In the genomic region with DNA sequence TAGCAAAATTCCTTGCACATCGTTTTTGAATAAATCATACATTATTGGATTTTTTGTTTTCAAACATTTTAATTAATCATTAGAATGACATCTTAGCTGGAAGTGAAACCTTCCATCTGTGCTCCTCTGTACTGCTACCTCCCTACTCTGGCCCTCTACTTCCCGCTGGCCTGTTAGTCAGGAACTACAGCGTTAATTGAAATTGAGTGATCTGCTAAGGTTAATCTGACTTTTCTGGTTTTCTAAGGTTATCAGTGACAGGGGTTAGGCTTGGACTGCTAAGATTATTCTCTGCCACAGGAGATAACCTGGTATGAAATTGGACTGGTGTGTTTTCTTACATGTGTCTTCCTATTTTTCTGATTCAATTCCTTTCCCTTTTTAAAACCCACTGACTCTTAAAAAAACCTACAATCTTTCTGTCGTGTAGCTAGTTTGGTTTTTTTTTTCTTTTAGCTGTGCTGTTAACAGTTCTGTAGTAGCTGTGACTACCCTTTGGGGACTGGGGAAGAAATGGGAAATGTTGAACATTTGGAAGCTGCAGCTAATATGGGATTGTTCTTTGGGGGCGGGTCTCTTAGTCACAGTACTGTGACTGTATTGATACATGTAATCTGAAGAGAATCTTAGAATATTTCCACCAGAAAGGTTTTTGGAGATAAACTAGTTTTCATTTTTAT, we compare ENCODE assay signal across 14 cellular contexts. TPM values are rescaled to one million over a fixed set of nuclear protein-coding genes. Genes with fewer than 3 reads are reported as not detected.
DNase-seq lines count a peak whose midpoint lies in the region; ATAC-seq and TF ChIP-seq lines count a peak whose summit lies in the region.
"Had no signal": no experiment of that assay in that cellular context is flagged by ENCODE, and none has a peak within 500 bp of the region (broad histone marks: within the 10 kb centered on the region; RNA-seq: fewer than 3 reads in every experiment).

No MANE protein-coding gene starts in this region.

- no peak overlapping the region for H3K23ac ChIP-seq in mesenchymal stem cell (ENCODE audit: low read length in 2 of 2)

- H3K27ac ChIP-seq in CD4-positive, CD25-positive, alpha-beta regulatory T cell (ENCODE audit: insufficient read depth, low read length, poor library complexity, severe bottlenecking), result no peak overlapping the region
- H3K27ac ChIP-seq in GM23248, result no peak overlapping the region
- H3K27ac ChIP-seq in mesenchymal stem cell (ENCODE audit: low read length, poor library complexity, severe bottlenecking), result no peak overlapping the region
- H3K27ac ChIP-seq in adrenal gland, result no peak overlapping the region
- H3K27ac ChIP-seq in gastrocnemius medialis, result no peak overlapping the region

- DNase-seq in CD4-positive, CD25-positive, alpha-beta regulatory T cell, result no peak
- DNase-seq in GM23248 (peak; percentile 33), mesenchymal stem cell (no peak), adrenal gland (no peak), HK-2 (ENCODE audit: unreplicated experiment) (no peak), gastrocnemius medialis (no peak)
- DNase-seq: activated CD8-positive, alpha-beta memory T cell treated with anti-CD3 and anti-CD28 coated beads for 24 hours; BE2C; foreskin melanocyte; H9; mucosa of descending colon; stimulated activated CD4-positive, alpha-beta T cell treated with anti-CD3 and anti-CD28 coated beads, Interleukin-4, amount 100 ng/mL, for 4 hours had no signal

- no peak overlapping the region for H2BK120ac ChIP-seq in mesenchymal stem cell (ENCODE audit: low read depth, low read length)

- no peak overlapping the region for H4K8ac ChIP-seq in mesenchymal stem cell (ENCODE audit: low read length)

- WGBS in GM23248 (ENCODE audit: low coverage in 1 of 2, low lambda C conversion rate in 2 of 2, missing lambda C conversion rate in 2 of 2), 2 experiments, result 76 to 81% methylated on average over 5 of the region's 5 CpGs
- WGBS in mesenchymal stem cell, result 78% methylated on average over 2 of the region's 5 CpGs
- 72 to 79% (median 74%) methylated on average over 5 of the region's 5 CpGs for WGBS in adrenal gland, 4 donors

- H3K27me3 ChIP-seq in CD4-positive, CD25-positive, alpha-beta regulatory T cell (ENCODE audit: control insufficient read depth, insufficient read depth, low read length), result no peaks in the 10 kb centered on the region
- no peaks in the 10 kb centered on the region for H3K27me3 ChIP-seq in GM23248 (replicated peaks; ENCODE audit: insufficient read depth)
- no peaks in the 10 kb centered on the region for H3K27me3 ChIP-seq in mesenchymal stem cell (ENCODE audit: control insufficient read depth in 1 of 2, insufficient read depth in 1 of 2, low read length in 2 of 2)
- no peaks in the 10 kb centered on the region for H3K27me3 ChIP-seq in adrenal gland
- no peaks in the 10 kb centered on the region for H3K27me3 ChIP-seq in gastrocnemius medialis
- H3K27me3 ChIP-seq: BE2C had no signal

- no peak for TF ChIP-seq CTCF in adrenal gland (IDR thresholded peaks at IDR 0.05)
- no peak for TF ChIP-seq CTCF in gastrocnemius medialis (IDR thresholded peaks at IDR 0.05 in 4 of 5, conservative IDR thresholded peaks at IDR 0.05 in 1 of 5)

- H3K14ac ChIP-seq in mesenchymal stem cell (ENCODE audit: low read length in 2 of 2), result no peak overlapping the region

- peak overlapping the region; percentile 59 for H3K4me3 ChIP-seq in CD4-positive, CD25-positive, alpha-beta regulatory T cell (ENCODE audit: low read depth, low read length)
- H3K4me3 ChIP-seq in GM23248, result no peak overlapping the region
- H3K4me3 ChIP-seq in mesenchymal stem cell (ENCODE audit: insufficient read depth in 1 of 2, low read depth in 1 of 2, low read length in 2 of 2), result no peak overlapping the region
- no peak overlapping the region for H3K4me3 ChIP-seq in adrenal gland
- H3K4me3 ChIP-seq in gastrocnemius medialis, result no peak overlapping the region
- H3K4me3 ChIP-seq: mucosa of descending colon had no signal

- no peaks in the 10 kb centered on the region for H3K79me1 ChIP-seq in mesenchymal stem cell (replicated peaks; ENCODE audit: low read length, poor library complexity, severe bottlenecking)

- peak overlapping the region; percentile 52 to 80 (median 67) for H3K4me3 Mint-ChIP-seq in CD4-positive, CD25-positive, alpha-beta regulatory T cell
- peak overlapping the region; percentile 97 for H3K4me3 Mint-ChIP-seq in activated T-helper 17 cell treated with anti-CD3 and anti-CD28 coated beads, Interleukin-2, amount 50 U/mL, for 72 hours
- H3K4me3 Mint-ChIP-seq: H9 had no signal

- H3K9ac ChIP-seq in GM23248 (no peak overlapping the region), mesenchymal stem cell (ENCODE audit: low read length) (peak overlapping the region; percentile 57)

- peaks cover 75% of the 10 kb centered on the region for H3K4me1 ChIP-seq in CD4-positive, CD25-positive, alpha-beta regulatory T cell (ENCODE audit: control insufficient read depth, insufficient read depth, low read length, poor library complexity, severe bottlenecking)
- H3K4me1 ChIP-seq in GM23248 (ENCODE audit: insufficient read depth) (peaks cover 26% of the 10 kb centered on the region), mesenchymal stem cell (ENCODE audit: control insufficient read depth, insufficient read depth, low read depth, low read length) (peaks cover 5% of the 10 kb centered on the region), adrenal gland (replicated peaks in 1 of 2) (peaks cover 14 to 17% of the 10 kb centered on the region in 2 donors), gastrocnemius medialis (peaks cover 7% of the 10 kb centered on the region in 2 donors)

- no peaks in the 10 kb centered on the region for H3K9me3 ChIP-seq in CD4-positive, CD25-positive, alpha-beta regulatory T cell (ENCODE audit: control insufficient read depth in 2 of 2, low read length in 2 of 2)
- no peaks in the 10 kb centered on the region for H3K9me3 ChIP-seq in GM23248 (ENCODE audit: low read depth)
- no peaks in the 10 kb centered on the region for H3K9me3 ChIP-seq in mesenchymal stem cell (ENCODE audit: control insufficient read depth, low read length)
- H3K9me3 ChIP-seq in adrenal gland (replicated peaks in 1 of 3), result no peaks in the 10 kb centered on the region
- no peaks in the 10 kb centered on the region for H3K9me3 ChIP-seq in gastrocnemius medialis
- H3K9me3 ChIP-seq: BE2C, mucosa of descending colon had no signal

- no peak overlapping the region for H3K4me2 ChIP-seq in GM23248 (ENCODE audit: unreplicated experiment)
- no peak overlapping the region for H3K4me2 ChIP-seq in mesenchymal stem cell (ENCODE audit: low read length, poor library complexity, severe bottlenecking)

- in situ Hi-C loops in GM23248 (cut with MboI), result no loop called here
- in situ Hi-C loops in gastrocnemius medialis (cut with MboI; ENCODE audit: low sequenced_read_pairs in 4 of 4), result no loop called here

- H3K36me3 ChIP-seq in CD4-positive, CD25-positive, alpha-beta regulatory T cell (ENCODE audit: control insufficient read depth, insufficient read depth, low read length), result peaks cover 7% of the 10 kb centered on the region
- H3K36me3 ChIP-seq in GM23248 (ENCODE audit: low read depth) (no peaks in the 10 kb centered on the region), mesenchymal stem cell (ENCODE audit: control insufficient read depth in 1 of 2, insufficient read depth in 2 of 2, low read depth in 1 of 2, low read length in 2 of 2) (no peaks in the 10 kb centered on the region), adrenal gland (replicated peaks in 1 of 2) (no peaks in the 10 kb centered on the region), gastrocnemius medialis (no peaks in the 10 kb centered on the region)

- H3F3A ChIP-seq in GM23248 (ENCODE audit: insufficient read depth), result 0 out of 2 replicates have a peak, but pooled peaks cover under 1% of the 10 kb centered on the region

- no peak overlapping the region for H2BK12ac ChIP-seq in mesenchymal stem cell (ENCODE audit: low read length in 2 of 2)

- H2AFZ ChIP-seq in GM23248 (no peak overlapping the region), mesenchymal stem cell (ENCODE audit: low read depth, low read length) (no peak overlapping the region)

- H4K20me1 ChIP-seq in GM23248 (ENCODE audit: insufficient read depth), result no peaks in the 10 kb centered on the region; the same call in 1 of the 2 replicates

- intact Hi-C loops in adrenal gland (cut with DNase I), result no loop called here
- intact Hi-C loops in gastrocnemius medialis (cut with DNase I; ENCODE audit: low total_unique reads), result no loop called here

- no peaks in the 10 kb centered on the region for H3K9me2 ChIP-seq in GM23248 (ENCODE audit: insufficient read depth)

- H3K18ac ChIP-seq in mesenchymal stem cell (ENCODE audit: low read depth in 1 of 2, low read length in 2 of 2), result no peak overlapping the region

- H3K9me3 Mint-ChIP-seq in CD4-positive, CD25-positive, alpha-beta regulatory T cell, result peaks cover 0 to 2% (median 0%) of the 10 kb centered on the region in 7 donors
- no peaks in the 10 kb centered on the region for H3K9me3 Mint-ChIP-seq in activated T-helper 17 cell treated with anti-CD3 and anti-CD28 coated beads, Interleukin-2, amount 50 U/mL, for 72 hours
- H3K9me3 Mint-ChIP-seq: H9 had no signal

- no peak overlapping the region for H2BK15ac ChIP-seq in mesenchymal stem cell (ENCODE audit: low read depth, poor library complexity, severe bottlenecking)

- peaks cover 51 to 84% (median 67%) of the 10 kb centered on the region in 4 donors for H3K4me1 Mint-ChIP-seq in CD4-positive, CD25-positive, alpha-beta regulatory T cell
- peaks cover 51% of the 10 kb centered on the region for H3K4me1 Mint-ChIP-seq in activated T-helper 17 cell treated with anti-CD3 and anti-CD28 coated beads, Interleukin-2, amount 50 U/mL, for 72 hours

- TF ChIP-seq POLR2A in adrenal gland (IDR thresholded peaks at IDR 0.05) (no peak), gastrocnemius medialis (IDR thresholded peaks at IDR 0.05) (no peak)

- no peak for ATAC-seq in CD4-positive, CD25-positive, alpha-beta regulatory T cell (ENCODE audit: low read depth in 2 of 2)
- no peak for ATAC-seq in activated T-helper 17 cell treated with anti-CD3 and anti-CD28 coated beads, Interleukin-2, amount 50 U/mL, for 72 hours (replicated peaks)
- no peak for ATAC-seq in GM21619 (IDR thresholded peaks at IDR 0.05; ENCODE audit: unreplicated experiment)
- ATAC-seq in gastrocnemius medialis, result no peak
- ATAC-seq: mucosa of descending colon had no signal

- no peak overlapping the region for H2AK5ac ChIP-seq in mesenchymal stem cell (ENCODE audit: low read length, severe bottlenecking)

- no peak overlapping the region for H2BK5ac ChIP-seq in mesenchymal stem cell (ENCODE audit: low read depth, low read length, poor library complexity, severe bottlenecking)

- H4K91ac ChIP-seq in mesenchymal stem cell (ENCODE audit: low read length), result no peak overlapping the region

- H3K27ac Mint-ChIP-seq in CD4-positive, CD25-positive, alpha-beta regulatory T cell, result peak overlapping the region in 2 of 3 donors; percentile 22 to 44
- H3K27ac Mint-ChIP-seq in activated T-helper 17 cell treated with anti-CD3 and anti-CD28 coated beads, Interleukin-2, amount 50 U/mL, for 72 hours, result peak overlapping the region; percentile 82

- no peaks in the 10 kb centered on the region for H3K27me3 Mint-ChIP-seq in CD4-positive, CD25-positive, alpha-beta regulatory T cell
- no peaks in the 10 kb centered on the region for H3K27me3 Mint-ChIP-seq in activated T-helper 17 cell treated with anti-CD3 and anti-CD28 coated beads, Interleukin-2, amount 50 U/mL, for 72 hours

- H3K36me3 Mint-ChIP-seq in CD4-positive, CD25-positive, alpha-beta regulatory T cell, result peaks cover 16% of the 10 kb centered on the region
- peaks cover 91% of the 10 kb centered on the region for H3K36me3 Mint-ChIP-seq in activated T-helper 17 cell treated with anti-CD3 and anti-CD28 coated beads, Interleukin-2, amount 50 U/mL, for 72 hours (ENCODE audit: low read depth)

- H3K4ac ChIP-seq in mesenchymal stem cell (ENCODE audit: low read depth in 1 of 2, low read length in 2 of 2), result no peak overlapping the region

- H3K79me2 ChIP-seq in GM23248 (ENCODE audit: insufficient read depth), result peaks cover 94% of the 10 kb centered on the region

RNA-seq across cellular contexts. Expression of a gene that starts 4.6 kb away (rescaled TPM):
- total RNA-seq in CD4-positive, CD25-positive, alpha-beta regulatory T cell, result 114 TPM
- 100 to 1,000 TPM; 135 to 191 (median 174) TPM for polyA plus RNA-seq in CD4-positive, CD25-positive, alpha-beta regulatory T cell
- 34.5 and 40.0 TPM in 2 replicates for total RNA-seq in GM23248 (2014; rRNA removed; shearing (Covaris generic))
- polyA plus RNA-seq in GM23248 (2016; fragmentation: Nextera tagmentation; extraction: Ambion mirVana), result 37.0 and 38.2 TPM in 2 replicates
- total RNA-seq in activated T-helper 17 cell treated with anti-CD3 and anti-CD28 coated beads, Interleukin-2, amount 50 U/mL, for 72 hours, result 100 to 1,000 TPM; 243 to 283 TPM
- 47.4 TPM for polyA plus RNA-seq in mesenchymal stem cell (2013, experiment 1 of 2)
- polyA plus RNA-seq in mesenchymal stem cell (2013, experiment 2 of 2), result 45.1 TPM
- total RNA-seq in adrenal gland, result 10 to 100 TPM; 19.2 to 50.2 (median 24.2) TPM
- polyA plus RNA-seq in adrenal gland, result 10 to 100 TPM in 1 of 3 donors, 1 to 10 TPM in 2; 2.1 to 33.5 (median 3.6) TPM
- 10 to 100 TPM in 3 of 4 donors, 1 to 10 TPM in 1; 7.5 to 14.2 (median 11.8) TPM for total RNA-seq in gastrocnemius medialis
